7 cellular contexts compared by ENCODE assay signal in the genomic region with DNA sequence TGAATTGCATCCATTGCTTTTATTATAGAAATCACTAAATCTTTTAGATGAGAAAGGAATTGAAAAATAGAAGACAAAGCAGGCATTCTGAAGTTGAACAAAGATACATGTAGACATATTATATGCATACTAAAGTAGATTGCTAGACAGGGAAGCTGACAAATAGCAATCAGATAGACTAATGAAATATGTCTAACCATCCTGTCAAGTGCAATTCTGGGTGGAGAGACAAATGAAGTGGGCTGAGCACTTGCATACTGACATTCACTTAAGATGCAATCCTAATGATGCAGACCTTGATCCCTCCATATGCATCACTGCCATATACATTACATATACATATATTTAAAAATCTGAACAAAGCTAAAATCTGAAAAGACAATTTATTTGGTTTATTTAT.
"Had no signal": no experiment of that assay in that cellular context is flagged by ENCODE, and none has a peak within 500 bp of the region (broad histone marks: within the 10 kb centered on the region; RNA-seq: fewer than 3 reads in every experiment).

No MANE protein-coding gene starts in this region.

- FAIRE-seq: GM12878, GM12891, GM12892, GM18507, GM19239 had no signal

- DNase-seq: GDM1, GF-D8 had no signal

- H3K4me3 ChIP-seq: GM12878 had no signal
